23 cellular contexts compared by ENCODE assay signal in the genomic region with DNA sequence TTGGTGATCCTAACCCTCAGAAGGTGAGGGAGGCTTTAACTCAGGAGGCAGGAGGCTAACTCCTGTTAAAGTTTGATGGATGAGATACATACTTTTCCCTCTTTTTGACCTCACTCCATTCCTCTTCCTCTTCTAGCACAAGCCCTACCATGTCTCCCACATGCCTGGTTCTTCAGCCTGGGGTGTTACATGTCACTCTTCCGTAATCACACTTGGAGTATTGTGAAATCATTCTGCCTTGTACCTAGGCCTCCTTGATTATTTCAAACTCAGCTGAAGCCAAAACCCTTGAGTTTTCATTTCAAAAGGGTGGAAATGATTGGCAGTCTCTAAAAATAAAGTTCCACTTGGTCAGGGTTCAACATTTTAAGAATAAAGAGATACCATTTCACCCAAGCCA.
DNase-seq lines count a peak whose midpoint lies in the region; ATAC-seq and TF ChIP-seq lines count a peak whose summit lies in the region.
"Had no signal": no experiment of that assay in that cellular context is flagged by ENCODE, and none has a peak within 500 bp of the region (broad histone marks: within the 10 kb centered on the region; RNA-seq: fewer than 3 reads in every experiment).

No MANE protein-coding gene starts in this region.

- no peak for TF ChIP-seq CTCF in fibroblast of mammary gland (conservative IDR thresholded peaks at IDR 0.05; ENCODE audit: control insufficient read depth, insufficient read depth, low read depth, low read length)

- no peak for ATAC-seq in HG03108 (IDR thresholded peaks at IDR 0.05; ENCODE audit: unreplicated experiment)
- no peak for ATAC-seq in HG03521 (IDR thresholded peaks at IDR 0.05; ENCODE audit: unreplicated experiment)
- ATAC-seq in HG02588 (IDR thresholded peaks at IDR 0.05; ENCODE audit: unreplicated experiment), result no peak
- ATAC-seq: left lobe of liver; sciatic nerve; stimulated activated naive B cell treated with anti-CD40 and anti-IgM and Interleukin-4, amounts not matched to agents 10 μg/mL and 1 μg/mL and 100 μg/mL, for 72 hours had no signal

- DNase-seq in HPDE6-E6E7 (ENCODE audit: extremely low spot score) (peak; percentile 11), OCI-M1 (lab: John Stamatoyannopoulos, UW) (peak; percentile 14), fibroblast of mammary gland (ENCODE audit: low read depth) (peak; percentile 8), iris pigment epithelial cell (ENCODE audit: low read depth) (peak; percentile 41), DMS79 (lab: John Stamatoyannopoulos, UW) (no peak)
- DNase-seq: activated naive CD4-positive, alpha-beta T cell; CD4-positive, CD25-positive, alpha-beta regulatory T cell; DMS153; H7; KG1; NCI-H1092 treated with DMSO at 0.1 percent for 48 hours; NCI-H2029 treated with DMSO at 0.1 percent for 48 hours; NCI-H446; NK-92 treated with Interleukin-12 subunit alpha and Interleukin-12 subunit beta, amount 100 ng/mL, for 24 hours; SHP77; stimulated activated naive B cell treated with anti-CD40 and anti-IgM and Interleukin-4, amounts not matched to agents 10 μg/mL and 1 μg/mL and 100 μg/mL, for 72 hours had no signal

- H3K4me3 ChIP-seq in fibroblast of mammary gland (ENCODE audit: control insufficient read depth, low read depth, low read length), result no peak overlapping the region
- H3K4me3 ChIP-seq: coronary artery, thoracic aorta had no signal
